8 cellular contexts compared by ENCODE assay signal in the genomic region with DNA sequence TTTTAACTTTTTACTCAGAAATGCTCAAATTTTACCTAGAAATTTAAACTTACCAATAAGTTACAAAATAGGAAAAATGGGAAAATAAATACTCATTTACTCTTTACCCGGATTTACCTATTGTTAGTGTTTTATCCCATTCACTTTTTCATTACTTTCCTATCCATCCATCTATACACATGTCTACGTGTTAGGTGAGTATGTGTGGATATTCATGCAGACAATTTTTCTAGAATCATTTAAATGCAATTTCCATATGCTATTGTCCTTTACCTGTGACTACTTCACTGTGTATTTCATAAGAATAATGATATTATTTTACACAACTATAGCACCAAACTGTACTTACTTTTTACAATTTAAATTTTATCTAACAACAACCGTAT.
"Had no signal": no experiment of that assay in that cellular context is flagged by ENCODE, and none has a peak within 500 bp of the region (broad histone marks: within the 10 kb centered on the region; RNA-seq: fewer than 3 reads in every experiment).

No MANE protein-coding gene starts in this region.

- ATAC-seq: GM12878 had no signal

- FAIRE-seq: G401.6, GM12878, GM12891, GM12892, GM18507, GM19239 had no signal

- DNase-seq: GDM1, GF-D8 had no signal

- H3K4me3 ChIP-seq: GM12878 had no signal
